24 cellular contexts compared by ENCODE assay signal in the genomic region with DNA sequence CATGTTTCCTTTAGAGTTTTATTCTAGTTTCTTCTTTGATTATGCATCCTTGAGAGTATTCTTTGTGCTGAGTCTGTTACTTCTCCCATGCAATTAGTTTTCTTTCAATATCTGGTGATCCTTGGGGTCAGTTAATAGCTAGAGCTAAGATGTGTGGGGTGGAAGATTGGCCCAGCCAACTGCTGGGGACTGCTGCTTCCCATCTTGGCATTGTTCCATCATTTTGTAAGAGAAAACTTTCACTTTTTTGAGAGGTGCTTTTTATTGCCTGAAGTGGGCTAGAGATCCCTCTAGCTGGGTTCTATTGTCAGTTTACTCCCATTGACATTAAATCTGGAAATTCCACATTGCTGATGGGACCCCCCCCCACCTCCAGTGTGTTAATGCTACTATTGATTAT. TPM values are rescaled to one million over a fixed set of nuclear protein-coding genes. Genes with fewer than 3 reads are reported as not detected.
A peak's percentile ranks its signal among the peaks of the same experiment; 100 is the strongest.
DNase-seq lines count a peak whose midpoint lies in the region; ATAC-seq, FAIRE-seq and TF ChIP-seq lines count a peak whose summit lies in the region.
"Had no signal": no experiment of that assay in that cellular context is flagged by ENCODE, and none has a peak within 500 bp of the region (broad histone marks: within the 10 kb centered on the region; RNA-seq: fewer than 3 reads in every experiment).

No MANE protein-coding gene starts in this region.

- POLR2A ChIA-PET in Panc1 (lab: Charles Lee) = interaction anchor here (0.6 kb wide), 1 partner anchor 17 kb away, joined by 3 read pairs; no protein-coding TSS in a partner anchor
- POLR2A ChIA-PET in endothelial cell of umbilical vein (lab: Charles Lee) = interaction anchor here (0.6 kb wide), 1 partner anchor 576 kb away, joined by 5 read pairs; no protein-coding TSS in a partner anchor

- dilution Hi-C loops in endothelial cell of umbilical vein (cut with MboI; ENCODE audit: extremely low pct_ligation_motif_present, low sequenced_read_pairs) = no loop called here

- TF ChIP-seq CTCF in Panc1 (IDR thresholded peaks at IDR 0.05) = no peak
- TF ChIP-seq CTCF in endothelial cell of umbilical vein (IDR thresholded peaks at IDR 0.05; ENCODE audit: extremely low read depth in 1 of 2, insufficient read depth in 1 of 2, low read depth in 1 of 2, low read length in 2 of 2) = no peak

- H3K79me2 ChIP-seq in endothelial cell of umbilical vein (ENCODE audit: control insufficient read depth, insufficient read depth, low read length) = no peaks in the 10 kb centered on the region

- no peak overlapping the region for H3K4me2 ChIP-seq in endothelial cell of umbilical vein (ENCODE audit: insufficient read depth, low read length)

- H4K20me1 ChIP-seq in endothelial cell of umbilical vein (replicated peaks; ENCODE audit: control insufficient read depth, extremely low read depth, insufficient read depth, low read length) = no peaks in the 10 kb centered on the region
- H4K20me1 ChIP-seq: BLaER1 treated with 17β-estradiol and CSF1 and Interleukin-3, amounts not matched to agents 10 nM and 100 nM had no signal

- ATAC-seq in Panc1 (no peak), left colon (no peak)
- ATAC-seq: activated CD4-positive, alpha-beta T cell treated with anti-CD3 and anti-CD28 coated beads for 36 hours; activated naive CD4-positive, alpha-beta T cell treated with anti-CD3 and anti-CD28 coated beads, Interleukin-2, amount 50 U/mL, for 72 hours had no signal

- H3K27ac ChIP-seq in Panc1 (ENCODE audit: low read length) (peak overlapping the region; percentile 53; the same call in 1 of the 2 replicates), endothelial cell of umbilical vein (ENCODE audit: insufficient read depth, low read depth, low read length) (no peak overlapping the region)
- H3K27ac ChIP-seq: HL-60 had no signal

- H3K9ac ChIP-seq in endothelial cell of umbilical vein (replicated peaks; ENCODE audit: extremely low read depth, insufficient read depth, low read length) = no peak overlapping the region
- H3K9ac ChIP-seq: BLaER1 treated with 17β-estradiol and CSF1 and Interleukin-3, amounts not matched to agents 10 nM and 100 nM had no signal

- no peak for FAIRE-seq in endothelial cell of umbilical vein (lab: Jason Lieb, UNC)
- FAIRE-seq in urothelium cell line (lab: Jason Lieb, UNC) = no peak

- no peaks in the 10 kb centered on the region for H3K9me3 ChIP-seq in Panc1 (ENCODE audit: control insufficient read depth, insufficient read depth, low read depth, low read length)
- H3K9me3 ChIP-seq in endothelial cell of umbilical vein (replicated peaks; ENCODE audit: control insufficient read depth, insufficient read depth, low read length) = no peaks in the 10 kb centered on the region
- H3K9me3 ChIP-seq: HAP-1 had no signal

- peak; percentile 5 for DNase-seq in NCI-H1105 treated with DMSO at 0.1 percent for 48 hours (lab: John Stamatoyannopoulos, UW)
- DNase-seq in NCI-H1105 (lab: John Stamatoyannopoulos, UW) = no peak
- no peak for DNase-seq in Panc1 (ENCODE audit: low read depth, low spot score)
- peak; percentile 71 for DNase-seq in endothelial cell of umbilical vein (ENCODE audit: low read depth, low spot score)
- DNase-seq in urothelium cell line (ENCODE audit: low spot score) = peak; percentile 27
- no peak for DNase-seq in left colon
- DNase-seq in activated CD8-positive, alpha-beta memory T cell treated with anti-CD3 and anti-CD28 coated beads, Interleukin-2, amount 50 U/mL, for 48 hours = no peak
- DNase-seq in effector CD8-positive, alpha-beta T cell (lab: John Stamatoyannopoulos, UW) = no peak
- DNase-seq: activated CD4-positive, alpha-beta T cell treated with anti-CD3 and anti-CD28 coated beads for 36 hours; EL; immature natural killer cell; MM.1S; NCI-H2029; Right ventricle myocardium superior; stimulated activated CD4-positive, alpha-beta T cell treated with anti-CD3 and anti-CD28 coated beads, Interleukin-4, amount 100 ng/mL, for 4 hours; T-helper 1 cell had no signal

- BruUV-seq in Panc1 (replicated peaks; lab: Mats Ljungman, UMichigan) = no TSS peak
- no TSS peak for BruUV-seq in endothelial cell of umbilical vein (replicated peaks; lab: Mats Ljungman, UMichigan)

- no peak overlapping the region for H2AFZ ChIP-seq in endothelial cell of umbilical vein (ENCODE audit: low read depth, low read length)

- CTCF ChIA-PET in Panc1 (lab: Charles Lee) (interaction anchor here (0.6 kb wide), 1 partner anchor 132 kb away, joined by 6 read pairs; no protein-coding TSS in a partner anchor), endothelial cell of umbilical vein (lab: Charles Lee) (interaction anchor here (1.0 to 1.7 kb wide), 4 partner anchors 14 to 42 kb away, joined by 3 to 16 read pairs (median 4); no protein-coding TSS in a partner anchor)

- intact Hi-C loops in Panc1 (cut with micrococcal nuclease; ENCODE audit: unreplicated experiment) = no loop called here
- intact Hi-C loops in endothelial cell of umbilical vein (cut with micrococcal nuclease) = no loop called here
- intact Hi-C loops in left colon (cut with DNase I, micrococcal nuclease) = no loop called here

- H3K9me1 ChIP-seq in endothelial cell of umbilical vein (replicated peaks; ENCODE audit: control insufficient read depth, extremely low read depth, insufficient read depth, low read length) = no peaks in the 10 kb centered on the region

- in situ Hi-C loops in Panc1 (cut with HindIII; ENCODE audit: low pct_unique_long_range_greater_than_20kb, low sequenced_read_pairs) = no loop called here

- H3K36me3 ChIP-seq in Panc1 (ENCODE audit: control insufficient read depth, insufficient read depth, low read length) (no peaks in the 10 kb centered on the region), endothelial cell of umbilical vein (ENCODE audit: control insufficient read depth in 2 of 2, extremely low read depth in 1 of 2, insufficient read depth in 2 of 2, low read length in 2 of 2) (no peaks in the 10 kb centered on the region)
- H3K36me3 ChIP-seq: BLaER1 treated with 17β-estradiol and CSF1 and Interleukin-3, amounts not matched to agents 10 nM and 100 nM; HAP-1 had no signal

- H3K4me3 ChIP-seq in Panc1 (ENCODE audit: low read depth in 2 of 2, low read length in 2 of 2) (no peak overlapping the region), endothelial cell of umbilical vein (replicated peaks in 1 of 3; ENCODE audit: insufficient read depth in 1 of 3, low read depth in 1 of 3, low read length in 3 of 3) (no peak overlapping the region)
- H3K4me3 ChIP-seq: BLaER1 treated with 17β-estradiol and CSF1 and Interleukin-3, amounts not matched to agents 10 nM and 100 nM; HAP-1 had no signal

- H3K27me3 ChIP-seq in Panc1 (ENCODE audit: control insufficient read depth, insufficient read depth, low read length) (no peaks in the 10 kb centered on the region), endothelial cell of umbilical vein (ENCODE audit: control insufficient read depth in 2 of 2, insufficient read depth in 2 of 2, low read length in 2 of 2) (no peaks in the 10 kb centered on the region)
- H3K27me3 ChIP-seq: BLaER1 treated with 17β-estradiol and CSF1 and Interleukin-3, amounts not matched to agents 10 nM and 100 nM had no signal

- peaks cover 44% of the 10 kb centered on the region for H3K4me1 ChIP-seq in Panc1 (ENCODE audit: control insufficient read depth, insufficient read depth, low read length)
- H3K4me1 ChIP-seq in endothelial cell of umbilical vein (ENCODE audit: control insufficient read depth, extremely low read depth, insufficient read depth, low read length) = peaks cover 35% of the 10 kb centered on the region
- H3K4me1 ChIP-seq: HAP-1 had no signal

- TF ChIP-seq POLR2A in endothelial cell of umbilical vein (IDR thresholded peaks at IDR 0.05; ENCODE audit: low read depth, low read length) = no peak

TF ChIP-seq in endothelial cell of umbilical vein, 7 proteins besides CTCF, POLR2A, EP300 and RAD21:
- TF ChIP-seq GATA2 (IDR thresholded peaks at IDR 0.05; ENCODE audit: insufficient read depth, insufficient read length, low read depth, low read length) (no peak), POLR2AphosphoS5 (IDR thresholded peaks at IDR 0.05; ENCODE audit: insufficient read depth, low read depth, low read length) (no peak), EZH2 (IDR thresholded peaks at IDR 0.05; ENCODE audit: borderline replicate concordance, low read depth, low read length, severe bottlenecking) (no peak)
- TF ChIP-seq, protein P1, sequence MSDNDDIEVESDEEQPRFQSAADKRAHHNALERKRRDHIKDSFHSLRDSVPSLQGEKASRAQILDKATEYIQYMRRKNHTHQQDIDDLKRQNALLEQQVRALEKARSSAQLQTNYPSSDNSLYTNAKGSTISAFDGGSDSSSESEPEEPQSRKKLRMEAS (IDR thresholded peaks at IDR 0.05; ENCODE audit: insufficient read depth, insufficient read length) = no peak

RNA-seq across cellular contexts. Expression of a gene that starts 15.4 kb away (rescaled TPM):
- total RNA-seq in Panc1 (2021; ENCODE audit: unreplicated experiment) (0.54 TPM), endothelial cell of umbilical vein (0.44 TPM in 1 of 2 replicates, not detected in the other), left colon (1 to 10 TPM in 1 of 2 donors, under 1 TPM in 1; 0.55 to 1.3 TPM)
- polyA plus RNA-seq in Panc1 (2012; ENCODE audit: insufficient read length) = 0.23 TPM
- 1.8 and 1.9 TPM in 2 replicates for polyA plus RNA-seq in endothelial cell of umbilical vein
- 1.2 and 1.4 TPM in 2 replicates for polyA plus RNA-seq in endothelial cell of umbilical vein (2011; cell fraction: cytosol; rRNA removed)
- polyA plus RNA-seq in endothelial cell of umbilical vein (2011; cell fraction: nucleus; rRNA removed) = 0.86 and 0.88 TPM in 2 replicates
- polyA plus RNA-seq in endothelial cell of umbilical vein (2012) = 0.76 and 3.0 TPM in 2 replicates
- polyA minus RNA-seq in endothelial cell of umbilical vein = 0.73 TPM in 1 of 2 replicates, not detected in the other
- polyA minus RNA-seq in endothelial cell of umbilical vein (2011; cell fraction: cytosol; rRNA and poly(A)+ RNA removed) = not detected
- 0.58 TPM in 1 of 2 replicates, not detected in the other for polyA minus RNA-seq in endothelial cell of umbilical vein (2011; cell fraction: nucleus; rRNA and poly(A)+ RNA removed)
- total RNA-seq: A172; activated CD4-positive, alpha-beta T cell treated with anti-CD3 and anti-CD28 coated beads for 36 hours; activated naive CD4-positive, alpha-beta T cell treated with anti-CD3 and anti-CD28 coated beads, Interleukin-2, amount 50 U/mL, for 72 hours; activated T-helper 1 cell treated with anti-CD3 and anti-CD28 coated beads, Interleukin-12 subunit alpha, Interleukin-12 subunit beta, Interleukin-2, Interleukin-4 antibody, amounts not matched to agents 30 ng/mL and 10 ng/mL and 1 ng/mL, durations not matched to agents 14 hours and 24 hours and 36 hours; chondrocyte; NCI-H460; Right ventricle myocardium superior had no signal
- polyA plus RNA-seq: immature natural killer cell had no signal

Comparison
In these comparisons a context has a peak if more than half of its experiments do, and no peak if none do; other contexts are left out.
1. DNase-seq: peak in NCI-H1105 treated with DMSO at 0.1 percent for 48 hours (single experiment), endothelial cell of umbilical vein (single experiment) and urothelium cell line (single experiment); none in NCI-H1105 (single experiment), Panc1 (single experiment), left colon (0 of 2), activated CD8-positive, alpha-beta memory T cell treated with anti-CD3 and anti-CD28 coated beads, Interleukin-2, amount 50 U/mL, for 48 hours (single experiment) and effector CD8-positive, alpha-beta T cell (single experiment).